In genomic region chr22:18108187-18108586, GRCh38 we compare ENCODE assay signal across 2 cellular contexts.
TF ChIP-seq lines count a peak whose summit lies in the region.

No MANE protein-coding gene starts in this region.

TF ChIP-seq in HEK293, 187 proteins besides CTCF, POLR2A, EP300 and RAD21:
- TF ChIP-seq ZNF148 (tag by site-specific recombination; IDR thresholded peaks at IDR 0.05; ENCODE audit: borderline replicate concordance) (no peak), ZNF513 (tag by site-specific recombination; IDR thresholded peaks at IDR 0.05) (peak; percentile 77)

TF ChIP-seq in GM12878, 131 proteins besides CTCF, POLR2A, EP300 and RAD21:
- TF ChIP-seq KLF5 (IDR thresholded peaks at IDR 0.05; ENCODE audit: partially characterized antibody) (no peak), ZBTB40 (IDR thresholded peaks at IDR 0.05; ENCODE audit: borderline replicate concordance) (no peak), LARP7 (IDR thresholded peaks at IDR 0.05) (no peak), RB1 (IDR thresholded peaks at IDR 0.05; ENCODE audit: borderline replicate concordance) (no peak), ZNF274 (IDR thresholded peaks at IDR 0.05; ENCODE audit: insufficient read depth, insufficient read length) (no peak), MTA2 (IDR thresholded peaks at IDR 0.05; ENCODE audit: low read depth) (no peak), MTA3 (IDR thresholded peaks at IDR 0.05; ENCODE audit: borderline replicate concordance, low read length) (no peak), ZNF207 (IDR thresholded peaks at IDR 0.05; ENCODE audit: borderline replicate concordance) (no peak), CHD2 (IDR thresholded peaks at IDR 0.05; ENCODE audit: borderline replicate concordance, low read depth, low read length) (no peak), WRNIP1 (IDR thresholded peaks at IDR 0.05; ENCODE audit: borderline replicate concordance, low read depth, low read length) (no peak), ATF7 (IDR thresholded peaks at IDR 0.05; ENCODE audit: low read depth) (no peak), SKIL (IDR thresholded peaks at IDR 0.05; ENCODE audit: low read depth, poor library complexity, severe bottlenecking) (no peak), FOS (IDR thresholded peaks at IDR 0.05; ENCODE audit: borderline replicate concordance, extremely low read depth, insufficient read length) (no peak), YY1 (IDR thresholded peaks at IDR 0.05; ENCODE audit: low read depth, low read length) (no peak), SMAD5 (IDR thresholded peaks at IDR 0.05; ENCODE audit: low read depth) (no peak), TARDBP (IDR thresholded peaks at IDR 0.05; ENCODE audit: borderline replicate concordance) (no peak), ZNF592 (IDR thresholded peaks at IDR 0.05) (no peak), IRF5 (IDR thresholded peaks at IDR 0.05; ENCODE audit: borderline replicate concordance) (no peak)
- TF ChIP-seq, protein P1, sequence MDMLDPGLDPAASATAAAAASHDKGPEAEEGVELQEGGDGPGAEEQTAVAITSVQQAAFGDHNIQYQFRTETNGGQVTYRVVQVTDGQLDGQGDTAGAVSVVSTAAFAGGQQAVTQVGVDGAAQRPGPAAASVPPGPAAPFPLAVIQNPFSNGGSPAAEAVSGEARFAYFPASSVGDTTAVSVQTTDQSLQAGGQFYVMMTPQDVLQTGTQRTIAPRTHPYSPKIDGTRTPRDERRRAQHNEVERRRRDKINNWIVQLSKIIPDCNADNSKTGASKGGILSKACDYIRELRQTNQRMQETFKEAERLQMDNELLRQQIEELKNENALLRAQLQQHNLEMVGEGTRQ (IDR thresholded peaks at IDR 0.05; ENCODE audit: borderline replicate concordance, low read depth, low read length), result no peak
- TF ChIP-seq, protein P2, sequence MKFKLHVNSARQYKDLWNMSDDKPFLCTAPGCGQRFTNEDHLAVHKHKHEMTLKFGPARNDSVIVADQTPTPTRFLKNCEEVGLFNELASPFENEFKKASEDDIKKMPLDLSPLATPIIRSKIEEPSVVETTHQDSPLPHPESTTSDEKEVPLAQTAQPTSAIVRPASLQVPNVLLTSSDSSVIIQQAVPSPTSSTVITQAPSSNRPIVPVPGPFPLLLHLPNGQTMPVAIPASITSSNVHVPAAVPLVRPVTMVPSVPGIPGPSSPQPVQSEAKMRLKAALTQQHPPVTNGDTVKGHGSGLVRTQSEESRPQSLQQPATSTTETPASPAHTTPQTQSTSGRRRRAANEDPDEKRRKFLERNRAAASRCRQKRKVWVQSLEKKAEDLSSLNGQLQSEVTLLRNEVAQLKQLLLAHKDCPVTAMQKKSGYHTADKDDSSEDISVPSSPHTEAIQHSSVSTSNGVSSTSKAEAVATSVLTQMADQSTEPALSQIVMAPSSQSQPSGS (IDR thresholded peaks at IDR 0.05; ENCODE audit: low read length), result no peak
